25 cellular contexts compared by ENCODE assay signal in genomic region chr17:62696726-62697490, GRCh38.
DNase-seq lines count a peak whose midpoint lies in the region; ATAC-seq, FAIRE-seq and TF ChIP-seq lines count a peak whose summit lies in the region.
"Had no signal": no experiment of that assay in that cellular context is flagged by ENCODE, and none has a peak within 500 bp of the region (broad histone marks: within the 10 kb centered on the region; RNA-seq: fewer than 3 reads in every experiment).

No MANE protein-coding gene starts in this region.

- TF ChIP-seq EP300 in SK-N-SH (IDR thresholded peaks at IDR 0.05; ENCODE audit: borderline replicate concordance in 1 of 2, low read depth in 1 of 2, low read length in 1 of 2) = no peak
- no peak for TF ChIP-seq EP300 in sigmoid colon (IDR thresholded peaks at IDR 0.05)

- no peak overlapping the region for H3K4me2 ChIP-seq in SK-N-SH

- TF ChIP-seq POLR2A in sigmoid colon (IDR thresholded peaks at IDR 0.05) = no peak

- H3F3A ChIP-seq in SK-N-SH (replicated peaks; ENCODE audit: insufficient read depth) = peaks cover 45% of the 10 kb centered on the region

- TF ChIP-seq CTCF in SK-N-SH (IDR thresholded peaks at IDR 0.05) (no peak), sigmoid colon (IDR thresholded peaks at IDR 0.05) (no peak)

- H4K20me1 ChIP-seq in SK-N-SH (ENCODE audit: insufficient read depth) = no peaks in the 10 kb centered on the region

- peaks cover 11 to 14% of the 10 kb centered on the region in 2 experiments for H3K36me3 ChIP-seq in SK-N-SH (replicated peaks in 1 of 2; ENCODE audit: control insufficient read depth in 1 of 2, insufficient read depth in 2 of 2, low read length in 1 of 2)
- no peaks in the 10 kb centered on the region for H3K36me3 ChIP-seq in adipocyte (ENCODE audit: control insufficient read depth, insufficient read depth, low read length, severe bottlenecking)
- H3K36me3 ChIP-seq in sigmoid colon = no peaks in the 10 kb centered on the region
- H3K36me3 ChIP-seq: adrenal gland, transverse colon had no signal

- no peaks in the 10 kb centered on the region for H3K9me2 ChIP-seq in SK-N-SH

- H3K79me2 ChIP-seq in SK-N-SH (ENCODE audit: insufficient read depth) = no peaks in the 10 kb centered on the region

- H3K4me3 ChIP-seq in SK-N-SH (ENCODE audit: low read depth in 2 of 2, low read length in 1 of 2) (no peak overlapping the region), adipocyte (ENCODE audit: low read length) (no peak overlapping the region), right cardiac atrium (ENCODE audit: low read length) (no peak overlapping the region), sigmoid colon (no peak overlapping the region)
- H3K4me3 ChIP-seq: adrenal gland, transverse colon had no signal

- H3K4me1 ChIP-seq in SK-N-SH (ENCODE audit: control insufficient read depth in 1 of 2, insufficient read depth in 2 of 2, low read depth in 1 of 2, low read length in 1 of 2) = peaks cover 0 to 17% of the 10 kb centered on the region in 2 experiments; a peak in 1 of 4 replicates
- H3K4me1 ChIP-seq in adipocyte (ENCODE audit: control insufficient read depth, insufficient read depth, low read length) = peaks cover 22% of the 10 kb centered on the region
- H3K4me1 ChIP-seq in right cardiac atrium (ENCODE audit: control insufficient read depth, insufficient read depth, low read length) = peaks cover 5% of the 10 kb centered on the region
- no peaks in the 10 kb centered on the region for H3K4me1 ChIP-seq in sigmoid colon
- H3K4me1 ChIP-seq: adrenal gland, transverse colon had no signal

- H3K9me3 ChIP-seq in SK-N-SH = no peaks in the 10 kb centered on the region
- no peaks in the 10 kb centered on the region for H3K9me3 ChIP-seq in adipocyte (ENCODE audit: control insufficient read depth, low read length)
- no peaks in the 10 kb centered on the region for H3K9me3 ChIP-seq in right cardiac atrium (ENCODE audit: control insufficient read depth, low read length)
- no peaks in the 10 kb centered on the region for H3K9me3 ChIP-seq in sigmoid colon
- H3K9me3 ChIP-seq: adrenal gland, transverse colon had no signal

- ATAC-seq in SK-N-SH treated with all-trans-retinoic acid at 6 μM for 48 hours (no peak; the same call in 2 of the 3 replicates), right cardiac atrium (peak; percentile 14 to 42), GM18517 (IDR thresholded peaks at IDR 0.05; ENCODE audit: unreplicated experiment) (no peak)
- ATAC-seq: activated CD4-positive, alpha-beta T cell treated with anti-CD3 and anti-CD28 coated beads for 36 hours; activated T-cell treated with anti-CD3 and anti-CD28 coated beads, Interleukin-2, amount 50 U/mL, for 4 hours had no signal

- no peaks in the 10 kb centered on the region for H3K27me3 ChIP-seq in SK-N-SH (ENCODE audit: insufficient read depth)
- H3K27me3 ChIP-seq in adipocyte (replicated peaks; ENCODE audit: control insufficient read depth, insufficient read depth, low read length) = no peaks in the 10 kb centered on the region
- H3K27me3 ChIP-seq in right cardiac atrium (ENCODE audit: control insufficient read depth, insufficient read depth) = no peaks in the 10 kb centered on the region
- H3K27me3 ChIP-seq in sigmoid colon = peaks cover 0 to 5% (median 0%) of the 10 kb centered on the region in 3 donors
- H3K27me3 ChIP-seq: adrenal gland had no signal

- no peak overlapping the region for H2AFZ ChIP-seq in SK-N-SH (ENCODE audit: low read depth)

- POLR2A ChIA-PET in SK-N-SH (lab: Yijun Ruan, JAX) = no interaction called here

- H3K27ac ChIP-seq in SK-N-SH (ENCODE audit: low read depth in 2 of 2, low read length in 1 of 2) = no peak overlapping the region
- H3K27ac ChIP-seq in right cardiac atrium (ENCODE audit: low read length) = no peak overlapping the region
- no peak overlapping the region for H3K27ac ChIP-seq in sigmoid colon
- H3K27ac ChIP-seq: 22Rv1, adrenal gland, transverse colon had no signal

- CTCF ChIA-PET in SK-N-SH (lab: Yijun Ruan, JAX) = interaction anchor here (1.9 to 7.2 kb wide), 3 partner anchors 23 to 271 kb away, joined by 7 to 67 read pairs (median 26); no protein-coding TSS in a partner anchor

- DNase-seq in SK-N-SH (peak; percentile 36), adipocyte (ENCODE audit: low read depth) (no peak), right cardiac atrium (peak in 2 of 3 donors; percentile 60 to 83), sigmoid colon (peak; percentile 44), HTR-8/SVneo (ENCODE audit: insufficient read length, low spot score) (no peak), GM19238 (ENCODE audit: insufficient read length, low spot score) (no peak)
- DNase-seq: activated CD4-positive, alpha-beta T cell treated with anti-CD3 and anti-CD28 coated beads for 36 hours; activated naive CD4-positive, alpha-beta T cell; activated T-cell treated with anti-CD3 and anti-CD28 coated beads, Interleukin-2, amount 50 U/mL, for 4 hours; adrenal gland; cortex of kidney; DMS53; GDM1; KBM-7; NCI-H1417 treated with DMSO at 0.1 percent for 48 hours; NCI-H82; OCI-M1; stimulated activated CD4-positive, alpha-beta T cell treated with anti-CD3 and anti-CD28 coated beads, Interleukin-12 subunit alpha, Interleukin-12 subunit beta, amount 100 ng/mL, for 4 hours; stimulated activated CD4-positive, alpha-beta T cell treated with anti-CD3 and anti-CD28 coated beads, Interleukin-4, amount 100 ng/mL, for 24 hours; stimulated activated naive CD4-positive, alpha-beta T cell; transverse colon had no signal

- no peak for TF ChIP-seq RAD21 in SK-N-SH (IDR thresholded peaks at IDR 0.05; ENCODE audit: low read length)

- intact Hi-C loops in right cardiac atrium (cut with DNase I) = no loop called here
- intact Hi-C loops in sigmoid colon (cut with DNase I) = no loop called here

- FAIRE-seq in HTR-8/SVneo (lab: Jason Lieb, UNC) = no peak
- FAIRE-seq: keratinocyte had no signal

- 96% methylated on average over 23 of the region's 27 CpGs for whole genome bisulfite sequencing in SK-N-SH (ENCODE audit: low lambda C conversion rate)
- WGBS in right cardiac atrium = 52% methylated on average over 27 of the region's 27 CpGs
- 81 to 85% methylated on average over 27 of the region's 27 CpGs for WGBS in sigmoid colon, 2 donors

- H3K9ac ChIP-seq in SK-N-SH = no peak overlapping the region
- H3K9ac ChIP-seq in adipocyte (ENCODE audit: low read length) = peak overlapping the region; percentile 42

TF ChIP-seq in SK-N-SH, 30 proteins besides CTCF, POLR2A, EP300 and RAD21 (continues in another document):
- no peak for TF ChIP-seq FOSL2 (IDR thresholded peaks at IDR 0.05; ENCODE audit: borderline replicate concordance, low read depth)
- TF ChIP-seq ELF1 (IDR thresholded peaks at IDR 0.05) = no peak
- TF ChIP-seq MEF2A (IDR thresholded peaks at IDR 0.05; ENCODE audit: borderline replicate concordance, low read depth) = no peak
- TF ChIP-seq, protein P1, sequence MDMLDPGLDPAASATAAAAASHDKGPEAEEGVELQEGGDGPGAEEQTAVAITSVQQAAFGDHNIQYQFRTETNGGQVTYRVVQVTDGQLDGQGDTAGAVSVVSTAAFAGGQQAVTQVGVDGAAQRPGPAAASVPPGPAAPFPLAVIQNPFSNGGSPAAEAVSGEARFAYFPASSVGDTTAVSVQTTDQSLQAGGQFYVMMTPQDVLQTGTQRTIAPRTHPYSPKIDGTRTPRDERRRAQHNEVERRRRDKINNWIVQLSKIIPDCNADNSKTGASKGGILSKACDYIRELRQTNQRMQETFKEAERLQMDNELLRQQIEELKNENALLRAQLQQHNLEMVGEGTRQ (IDR thresholded peaks at IDR 0.05; ENCODE audit: borderline replicate concordance, low read depth, low read length) = no peak
- TF ChIP-seq RCOR1 (IDR thresholded peaks at IDR 0.05; ENCODE audit: low read length) = no peak
- no peak for TF ChIP-seq CHD2 (IDR thresholded peaks at IDR 0.05; ENCODE audit: low read length, partially characterized antibody)
- no peak for TF ChIP-seq MXI1 (IDR thresholded peaks at IDR 0.05; ENCODE audit: low read depth, low read length)
- no peak for TF ChIP-seq FOXM1 (IDR thresholded peaks at IDR 0.05; ENCODE audit: low read depth)
- TF ChIP-seq TEAD4 (IDR thresholded peaks at IDR 0.05; ENCODE audit: borderline replicate concordance, insufficient read depth) = no peak
- TF ChIP-seq RFX5 (IDR thresholded peaks at IDR 0.05; ENCODE audit: low read length) = no peak
- TF ChIP-seq POLR2AphosphoS5 (IDR thresholded peaks at IDR 0.05; ENCODE audit: low read depth, low read length) = no peak
- no peak for TF ChIP-seq FOXJ3 (CRISPR knock-in tag; IDR thresholded peaks at IDR 0.05)

TF ChIP-seq in SK-N-SH treated with all-trans-retinoic acid at 6 μM for 48 hours, 23 proteins besides CTCF, POLR2A, EP300 and RAD21 (continues in another document):
- no peak for TF ChIP-seq CSRNP3 (CRISPR knock-in tag; IDR thresholded peaks at IDR 0.05)
- no peak for TF ChIP-seq PATZ1 (CRISPR knock-in tag; IDR thresholded peaks at IDR 0.05; ENCODE audit: borderline replicate concordance)
- no peak for TF ChIP-seq GLIS3 (CRISPR knock-in tag; IDR thresholded peaks at IDR 0.05)
- TF ChIP-seq ARNTL (CRISPR knock-in tag; IDR thresholded peaks at IDR 0.05; ENCODE audit: borderline replicate concordance, low read depth) = no peak
- no peak for TF ChIP-seq ZC3H10 (CRISPR knock-in tag; IDR thresholded peaks at IDR 0.05)
- TF ChIP-seq TCF4 (CRISPR knock-in tag; IDR thresholded peaks at IDR 0.05; ENCODE audit: borderline replicate concordance) = no peak

Comparison
In these comparisons a context has a peak if more than half of its experiments do, and no peak if none do; other contexts are left out.
1. DNase-seq: peak in SK-N-SH (single experiment), right cardiac atrium (2 of 3) and sigmoid colon (single experiment); none in adipocyte (single experiment), HTR-8/SVneo (single experiment) and GM19238 (single experiment).
2. ATAC-seq: peak in right cardiac atrium (2 of 2); none in SK-N-SH treated with all-trans-retinoic acid at 6 μM for 48 hours (single experiment) and GM18517 (single experiment).